8 cellular contexts compared by ENCODE assay signal in the genomic region with DNA sequence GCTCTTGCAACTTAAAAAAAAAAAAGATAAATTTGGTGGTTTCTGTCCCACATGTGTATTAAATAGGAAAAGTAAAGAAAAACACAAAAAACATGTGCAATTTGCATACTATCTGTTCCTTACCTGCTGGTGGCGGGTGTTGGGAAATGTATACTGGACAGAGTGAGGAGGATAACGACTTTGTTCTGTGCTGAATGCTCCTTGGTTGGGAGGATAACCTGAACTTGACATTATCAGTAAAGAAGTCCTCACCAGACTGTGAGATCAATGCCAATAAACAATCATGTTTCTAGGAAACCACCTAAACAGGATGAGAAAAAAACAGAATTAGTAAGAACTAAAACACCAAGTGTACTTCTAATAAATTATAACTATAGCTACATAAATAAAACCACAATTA. TPM values are rescaled to one million over a fixed set of nuclear protein-coding genes. Genes with fewer than 3 reads are reported as not detected.
DNase-seq lines count a peak whose midpoint lies in the region; ATAC-seq lines count a peak whose summit lies in the region.
"Not testable (repeated sequence)": the region's sequence is repeated elsewhere in the genome, so short reads cannot be mapped to it uniquely, and the experiment has no call there.

No MANE protein-coding gene starts in this region.

- not testable (repeated sequence) for H3K27ac ChIP-seq in CD4-positive, alpha-beta memory T cell (ENCODE audit: low read depth, low read length)

- H3K36me3 ChIP-seq in CD4-positive, alpha-beta memory T cell (ENCODE audit: insufficient read depth, low read length) = peaks cover 16% of the 10 kb centered on the region

- POLR2A ChIA-PET in CD4-positive, alpha-beta memory T cell (lab: Charles Lee; ENCODE audit: partially characterized antibody) = interaction anchor here (0.6 kb wide), 1 partner anchor 102 kb away, joined by 3 read pairs; no protein-coding TSS in a partner anchor
- POLR2A ChIA-PET in T-cell (lab: Charles Lee) = interaction anchor here (0.6 to 0.9 kb wide), 2 partner anchors 8 to 913 kb away, joined by 3 read pairs; no protein-coding TSS in a partner anchor
- POLR2A ChIA-PET in activated CD4-positive, alpha-beta memory T cell treated with anti-CD3 and anti-CD28 coated beads for 36 hours (lab: Charles Lee) = not testable (repeated sequence)
- POLR2A ChIA-PET in naive thymus-derived CD8-positive, alpha-beta T cell (lab: Charles Lee) = interaction anchor here (1.1 kb wide), 1 partner anchor 9 kb away, joined by 3 read pairs; no protein-coding TSS in a partner anchor

- H3K36me3 Mint-ChIP-seq in CD4-positive, alpha-beta memory T cell = peaks cover 38 to 51% of the 10 kb centered on the region in 2 donors
- H3K36me3 Mint-ChIP-seq in T-cell = peaks cover 44% of the 10 kb centered on the region
- peaks cover 35% of the 10 kb centered on the region for H3K36me3 Mint-ChIP-seq in activated CD4-positive, alpha-beta memory T cell treated with anti-CD3 and anti-CD28 coated beads for 36 hours
- peaks cover 0 to 25% of the 10 kb centered on the region in 2 donors for H3K36me3 Mint-ChIP-seq in activated T-cell treated with anti-CD3 and anti-CD28 coated beads, Interleukin-2, amount 50 U/mL, for 72 hours (ENCODE audit: insufficient read depth in 2 of 2)
- H3K36me3 Mint-ChIP-seq in activated naive CD8-positive, alpha-beta T cell = peaks cover 11% of the 10 kb centered on the region
- peaks cover 69% of the 10 kb centered on the region for H3K36me3 Mint-ChIP-seq in effector memory CD8-positive, alpha-beta T cell (ENCODE audit: insufficient read depth)
- H3K36me3 Mint-ChIP-seq in naive thymus-derived CD8-positive, alpha-beta T cell = peaks cover 0 to 81% (median 21%) of the 10 kb centered on the region in 3 donors
- H3K36me3 Mint-ChIP-seq in stimulated activated memory B cell treated with anti-CD40 and anti-IgM and Interleukin-4, amounts not matched to agents 10 μg/mL and 1 μg/mL and 100 μg/mL, for 72 hours = peaks cover 52% of the 10 kb centered on the region

- intact Hi-C loops in CD4-positive, alpha-beta memory T cell (cut with micrococcal nuclease); activated CD4-positive, alpha-beta memory T cell treated with anti-CD3 and anti-CD28 coated beads for 36 hours (cut with micrococcal nuclease): not testable (repeated sequence)

- H3K4me1 Mint-ChIP-seq in CD4-positive, alpha-beta memory T cell = peaks cover 30 to 47% (median 40%) of the 10 kb centered on the region in 4 donors
- peaks cover 30 to 48% (median 45%) of the 10 kb centered on the region in 3 donors for H3K4me1 Mint-ChIP-seq in T-cell
- peaks cover 28% of the 10 kb centered on the region for H3K4me1 Mint-ChIP-seq in activated CD4-positive, alpha-beta memory T cell treated with anti-CD3 and anti-CD28 coated beads for 36 hours (ENCODE audit: low read depth)
- peaks cover 16% of the 10 kb centered on the region for H3K4me1 Mint-ChIP-seq in activated T-cell treated with anti-CD3 and anti-CD28 coated beads, Interleukin-2, amount 50 U/mL, for 72 hours (ENCODE audit: low read depth)
- peaks cover 30% of the 10 kb centered on the region for H3K4me1 Mint-ChIP-seq in activated naive CD8-positive, alpha-beta T cell (ENCODE audit: low read depth)
- H3K4me1 Mint-ChIP-seq in effector memory CD8-positive, alpha-beta T cell (ENCODE audit: low read depth in 2 of 2) = peaks cover 12 to 34% of the 10 kb centered on the region in 2 donors
- H3K4me1 Mint-ChIP-seq in naive thymus-derived CD8-positive, alpha-beta T cell = peaks cover 17 to 53% (median 35%) of the 10 kb centered on the region in 4 donors
- peaks cover 32% of the 10 kb centered on the region for H3K4me1 Mint-ChIP-seq in stimulated activated memory B cell treated with anti-CD40 and anti-IgM and Interleukin-4, amounts not matched to agents 10 μg/mL and 1 μg/mL and 100 μg/mL, for 72 hours

- peak overlapping the region; percentile 64 to 95 (median 89) for H3K27ac Mint-ChIP-seq in CD4-positive, alpha-beta memory T cell
- H3K27ac Mint-ChIP-seq in T-cell = peak overlapping the region; percentile 69 to 71
- H3K27ac Mint-ChIP-seq in activated CD4-positive, alpha-beta memory T cell treated with anti-CD3 and anti-CD28 coated beads for 36 hours = peak overlapping the region; percentile 75
- peak overlapping the region; percentile 91 for H3K27ac Mint-ChIP-seq in activated T-cell treated with anti-CD3 and anti-CD28 coated beads, Interleukin-2, amount 50 U/mL, for 72 hours
- H3K27ac Mint-ChIP-seq in activated naive CD8-positive, alpha-beta T cell = peak overlapping the region; percentile 46
- peak overlapping the region; percentile 56 to 89 for H3K27ac Mint-ChIP-seq in effector memory CD8-positive, alpha-beta T cell
- peak overlapping the region in 7 of 10 donors; percentile 6 to 75 (median 56) for H3K27ac Mint-ChIP-seq in naive thymus-derived CD8-positive, alpha-beta T cell
- peak overlapping the region; percentile 1 for H3K27ac Mint-ChIP-seq in stimulated activated memory B cell treated with anti-CD40 and anti-IgM and Interleukin-4, amounts not matched to agents 10 μg/mL and 1 μg/mL and 100 μg/mL, for 72 hours

- CTCF ChIA-PET in CD4-positive, alpha-beta memory T cell (lab: Charles Lee; ENCODE audit: partially characterized antibody); T-cell (lab: Charles Lee); activated CD4-positive, alpha-beta memory T cell treated with anti-CD3 and anti-CD28 coated beads for 36 hours (lab: Charles Lee): not testable (repeated sequence)

- H3K27me3 Mint-ChIP-seq in CD4-positive, alpha-beta memory T cell; T-cell; activated CD4-positive, alpha-beta memory T cell treated with anti-CD3 and anti-CD28 coated beads for 36 hours; activated T-cell treated with anti-CD3 and anti-CD28 coated beads, Interleukin-2, amount 50 U/mL, for 72 hours (ENCODE audit: low read depth); activated naive CD8-positive, alpha-beta T cell; effector memory CD8-positive, alpha-beta T cell; naive thymus-derived CD8-positive, alpha-beta T cell; stimulated activated memory B cell treated with anti-CD40 and anti-IgM and Interleukin-4, amounts not matched to agents 10 μg/mL and 1 μg/mL and 100 μg/mL, for 72 hours: not testable (repeated sequence)

- not testable (repeated sequence) for ATAC-seq in T-cell (replicated peaks in 1 of 4); activated T-cell treated with anti-CD3 and anti-CD28 coated beads, Interleukin-2, amount 50 U/mL, for 72 hours (replicated peaks in 1 of 2); effector memory CD8-positive, alpha-beta T cell (replicated peaks); naive thymus-derived CD8-positive, alpha-beta T cell; stimulated activated memory B cell treated with anti-CD40 and anti-IgM and Interleukin-4, amounts not matched to agents 10 μg/mL and 1 μg/mL and 100 μg/mL, for 72 hours

- H3K9me3 Mint-ChIP-seq in CD4-positive, alpha-beta memory T cell; T-cell; activated CD4-positive, alpha-beta memory T cell treated with anti-CD3 and anti-CD28 coated beads for 36 hours; activated T-cell treated with anti-CD3 and anti-CD28 coated beads, Interleukin-2, amount 50 U/mL, for 72 hours; activated naive CD8-positive, alpha-beta T cell (ENCODE audit: low read depth); effector memory CD8-positive, alpha-beta T cell; naive thymus-derived CD8-positive, alpha-beta T cell; stimulated activated memory B cell treated with anti-CD40 and anti-IgM and Interleukin-4, amounts not matched to agents 10 μg/mL and 1 μg/mL and 100 μg/mL, for 72 hours: not testable (repeated sequence)

- H3K4me1 ChIP-seq in CD4-positive, alpha-beta memory T cell (ENCODE audit: insufficient read depth, low read length) = peaks cover 35% of the 10 kb centered on the region

- H3K4me3 ChIP-seq in CD4-positive, alpha-beta memory T cell (ENCODE audit: low read length in 2 of 2) = not testable (repeated sequence)

- not testable (repeated sequence) for H3K9me3 ChIP-seq in CD4-positive, alpha-beta memory T cell (ENCODE audit: control insufficient read depth in 1 of 2, low read length in 2 of 2)

- not testable (repeated sequence) for H3K27me3 ChIP-seq in CD4-positive, alpha-beta memory T cell (ENCODE audit: insufficient read depth, low read length)

- peak overlapping the region in 6 of 8 donors; percentile 1 to 30 (median 16) for H3K4me3 Mint-ChIP-seq in CD4-positive, alpha-beta memory T cell
- H3K4me3 Mint-ChIP-seq in T-cell = peak overlapping the region in 1 of 3 donors; percentile 26
- H3K4me3 Mint-ChIP-seq in activated CD4-positive, alpha-beta memory T cell treated with anti-CD3 and anti-CD28 coated beads for 36 hours; activated naive CD8-positive, alpha-beta T cell; effector memory CD8-positive, alpha-beta T cell; naive thymus-derived CD8-positive, alpha-beta T cell; stimulated activated memory B cell treated with anti-CD40 and anti-IgM and Interleukin-4, amounts not matched to agents 10 μg/mL and 1 μg/mL and 100 μg/mL, for 72 hours: not testable (repeated sequence)
- peak overlapping the region in 1 of 2 donors; percentile 58 for H3K4me3 Mint-ChIP-seq in activated T-cell treated with anti-CD3 and anti-CD28 coated beads, Interleukin-2, amount 50 U/mL, for 72 hours

- peak in 4 of 5 donors; percentile 20 to 40 (median 28) for DNase-seq in CD4-positive, alpha-beta memory T cell
- DNase-seq in T-cell; activated CD4-positive, alpha-beta memory T cell treated with anti-CD3 and anti-CD28 coated beads for 36 hours; activated T-cell treated with anti-CD3 and anti-CD28 coated beads, Interleukin-2, amount 50 U/mL, for 72 hours; effector memory CD8-positive, alpha-beta T cell; naive thymus-derived CD8-positive, alpha-beta T cell: not testable (repeated sequence)

RNA-seq across cellular contexts. Expression of gene NCOR1, which starts 21.0 kb away (rescaled TPM):
- 100 to 1,000 TPM; 156 to 169 TPM for total RNA-seq in CD4-positive, alpha-beta memory T cell
- 100 to 1,000 TPM in 1 of 2 donors, 10 to 100 TPM in 1; 26.4 to 168 TPM for polyA plus RNA-seq in CD4-positive, alpha-beta memory T cell
- total RNA-seq in T-cell = 100 to 1,000 TPM; 134 to 173 (median 152) TPM
- 100 to 1,000 TPM; 104 to 112 TPM for total RNA-seq in activated CD4-positive, alpha-beta memory T cell treated with anti-CD3 and anti-CD28 coated beads for 36 hours
- 100 to 1,000 TPM; 117 to 130 TPM for total RNA-seq in activated T-cell treated with anti-CD3 and anti-CD28 coated beads, Interleukin-2, amount 50 U/mL, for 72 hours
- 100 to 1,000 TPM; 149 to 163 TPM for total RNA-seq in naive thymus-derived CD8-positive, alpha-beta T cell
- polyA plus RNA-seq in naive thymus-derived CD8-positive, alpha-beta T cell = 100 to 1,000 TPM in 1 of 3 donors, 10 to 100 TPM in 2; 41.8 to 132 (median 73.7) TPM

RNA-seq across cellular contexts. Expression of gene PIGL, which starts 22.7 kb away (rescaled TPM):
- total RNA-seq in CD4-positive, alpha-beta memory T cell = 10 to 100 TPM; 71.0 to 71.1 TPM
- polyA plus RNA-seq in CD4-positive, alpha-beta memory T cell = 10 to 100 TPM in 1 of 2 donors, 1 to 10 TPM in 1; 8.1 to 17.0 TPM
- 10 to 100 TPM; 53.9 to 90.2 (median 82.7) TPM for total RNA-seq in T-cell
- total RNA-seq in activated CD4-positive, alpha-beta memory T cell treated with anti-CD3 and anti-CD28 coated beads for 36 hours = 10 to 100 TPM; 31.6 to 33.7 TPM
- 10 to 100 TPM; 42.5 to 51.9 TPM for total RNA-seq in activated T-cell treated with anti-CD3 and anti-CD28 coated beads, Interleukin-2, amount 50 U/mL, for 72 hours
- total RNA-seq in naive thymus-derived CD8-positive, alpha-beta T cell = 10 to 100 TPM; 85.0 to 98.2 TPM
- 10 to 100 TPM in 1 of 3 donors, 1 to 10 TPM in 2; 9.2 to 14.3 (median 9.2) TPM for polyA plus RNA-seq in naive thymus-derived CD8-positive, alpha-beta T cell

Comparison
In these comparisons a context has a peak if more than half of its experiments do, and no peak if none do; other contexts are left out.
1. H3K27ac Mint-ChIP-seq: peak in every context shown above with its lines; median percentile 91 in activated T-cell treated with anti-CD3 and anti-CD28 coated beads, Interleukin-2, amount 50 U/mL, for 72 hours; 89 in CD4-positive, alpha-beta memory T cell; 75 in activated CD4-positive, alpha-beta memory T cell treated with anti-CD3 and anti-CD28 coated beads for 36 hours; 72 in effector memory CD8-positive, alpha-beta T cell; 70 in T-cell; 56 in naive thymus-derived CD8-positive, alpha-beta T cell; 46 in activated naive CD8-positive, alpha-beta T cell; 1 in stimulated activated memory B cell treated with anti-CD40 and anti-IgM and Interleukin-4, amounts not matched to agents 10 μg/mL and 1 μg/mL and 100 μg/mL, for 72 hours.